23 cellular contexts compared by ENCODE assay signal in the genomic region with DNA sequence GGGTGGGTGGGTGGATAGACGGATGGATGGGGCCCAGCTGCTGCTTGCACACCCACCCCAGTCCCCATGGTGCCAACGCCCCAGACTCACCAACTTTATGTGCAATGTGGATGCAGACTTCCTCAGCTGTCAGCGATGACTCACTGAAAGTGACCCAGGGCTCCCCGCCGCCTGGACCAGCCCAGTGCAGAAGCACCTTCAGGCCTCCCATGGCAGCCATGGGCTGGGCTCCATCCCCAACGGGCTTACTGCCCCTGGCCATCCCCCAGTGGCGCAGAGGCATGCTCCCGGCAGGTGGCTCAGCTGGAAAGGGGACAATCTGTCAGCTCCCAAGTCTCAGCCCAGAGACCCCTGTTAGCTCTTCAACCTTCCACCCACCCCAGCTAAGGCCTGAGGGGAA. TPM values are rescaled to one million over a fixed set of nuclear protein-coding genes. Genes with fewer than 3 reads are reported as not detected.
DNase-seq lines count a peak whose midpoint lies in the region; ATAC-seq and TF ChIP-seq lines count a peak whose summit lies in the region.
"Had no signal": no experiment of that assay in that cellular context is flagged by ENCODE, and none has a peak within 500 bp of the region (broad histone marks: within the 10 kb centered on the region; RNA-seq: fewer than 3 reads in every experiment).

No MANE protein-coding gene starts in this region.

- H3F3A ChIP-seq in GM23248 (ENCODE audit: insufficient read depth) (no peaks in the 10 kb centered on the region), GM23338 (replicated peaks; ENCODE audit: low read depth) (0 out of 2 replicates have a peak, but pooled peaks cover 3% of the 10 kb centered on the region)

- peak overlapping the region; percentile 76 for H3K27ac Mint-ChIP-seq in activated CD4-positive, alpha-beta T cell treated with anti-CD3 and anti-CD28 coated beads, Interleukin-2, amount 10 ng/mL, durations not matched to agents 24 days and 14 days
- no peak overlapping the region for H3K27ac Mint-ChIP-seq in activated T-helper 1 cell treated with anti-CD3 and anti-CD28 coated beads, Interleukin-12 subunit alpha, Interleukin-12 subunit beta, Interleukin-2, Interleukin-4 antibody, amounts not matched to agents 30 ng/mL and 10 ng/mL and 1 ng/mL, durations not matched to agents 14 hours and 24 hours and 36 hours
- no peak overlapping the region for H3K27ac Mint-ChIP-seq in natural killer cell treated with Interleukin-12 subunit alpha and Interleukin-12 subunit beta and Interleukin-15 and Interleukin-18, amount 100 ng/mL, for 72 hours
- H3K27ac Mint-ChIP-seq in GM23338: no peak overlapping the region

- H3K9ac ChIP-seq in GM23248: no peak overlapping the region

- WGBS in GM23248 (ENCODE audit: low coverage in 1 of 2, low lambda C conversion rate in 2 of 2, missing lambda C conversion rate in 2 of 2), 2 experiments: 93 to 99% methylated on average over 7 to 8 of the region's 8 CpGs

- H3K36me3 ChIP-seq in GM23248 (ENCODE audit: low read depth): peaks cover 5% of the 10 kb centered on the region; the same call in 1 of the 2 replicates
- H3K36me3 ChIP-seq in GM23338 (ENCODE audit: insufficient read depth): no peaks in the 10 kb centered on the region

- H3K27me3 ChIP-seq in GM23248 (replicated peaks; ENCODE audit: insufficient read depth) (no peaks in the 10 kb centered on the region), GM23338 (ENCODE audit: insufficient read depth) (no peaks in the 10 kb centered on the region)
- H3K27me3 ChIP-seq: BE2C had no signal

- H3K9me2 ChIP-seq in GM23248 (ENCODE audit: insufficient read depth) (no peaks in the 10 kb centered on the region), GM23338 (ENCODE audit: insufficient read depth) (no peaks in the 10 kb centered on the region)

- in situ Hi-C loops in GM23248 (cut with MboI): loop anchor here (25.0 kb wide), 1 partner anchor 441 kb away; a partner anchor contains a TSS

- H3K4me1 ChIP-seq in GM23248 (ENCODE audit: insufficient read depth) (no peaks in the 10 kb centered on the region), GM23338 (ENCODE audit: insufficient read depth) (peaks cover 7% of the 10 kb centered on the region)

- no peak for DNase-seq in activated CD4-positive, alpha-beta T cell treated with anti-CD3 and anti-CD28 coated beads, Interleukin-2, amount 10 ng/mL, durations not matched to agents 24 days and 14 days
- DNase-seq in activated CD4-positive, alpha-beta T cell treated with anti-CD3 and anti-CD28 coated beads, Interleukin-2, amount 50 U/mL, for 4 hours: no peak
- DNase-seq in GM23248 (peak; percentile 12), NCI-H1105 (lab: John Stamatoyannopoulos, UW) (no peak), GM23338 (ENCODE audit: low spot score) (no peak)
- no peak for DNase-seq in activated T-helper 1 cell treated with anti-CD3 and anti-CD28 coated beads, Interleukin-12 subunit alpha, Interleukin-12 subunit beta, Interleukin-2, Interleukin-4 antibody, amounts not matched to agents 30 ng/mL and 10 ng/mL and 1 ng/mL, durations not matched to agents 14 hours and 24 hours and 36 hours (ENCODE audit: low spot score)
- DNase-seq in natural killer cell treated with Interleukin-12 subunit alpha and Interleukin-12 subunit beta and Interleukin-15 and Interleukin-18, amount 100 ng/mL, for 72 hours (ENCODE audit: low spot score): no peak
- no peak for DNase-seq in activated CD8-positive, alpha-beta memory T cell treated with anti-CD3 and anti-CD28 coated beads for 24 hours
- DNase-seq: BE2C, COR-L47, EL, GDM1, Karpas-422, MV-4-11, NCI-H1105 treated with DMSO at 0.1 percent for 48 hours, NCI-H2029, NCI-H446 treated with DMSO at 0.1 percent for 48 hours, NCI-H526, NCI-H82, SHP77 treated with DMSO at 0.1 percent for 48 hours had no signal

- no peaks in the 10 kb centered on the region for H4K20me1 ChIP-seq in GM23248 (ENCODE audit: insufficient read depth)
- H4K20me1 ChIP-seq in GM23338 (replicated peaks; ENCODE audit: insufficient read depth): no peaks in the 10 kb centered on the region; the same call in 1 of the 2 replicates

- H3K9me3 Mint-ChIP-seq in activated CD4-positive, alpha-beta T cell treated with anti-CD3 and anti-CD28 coated beads, Interleukin-2, amount 10 ng/mL, durations not matched to agents 24 days and 14 days: peaks cover 8% of the 10 kb centered on the region
- H3K9me3 Mint-ChIP-seq in activated T-helper 1 cell treated with anti-CD3 and anti-CD28 coated beads, Interleukin-12 subunit alpha, Interleukin-12 subunit beta, Interleukin-2, Interleukin-4 antibody, amounts not matched to agents 30 ng/mL and 10 ng/mL and 1 ng/mL, durations not matched to agents 14 hours and 24 hours and 36 hours: no peaks in the 10 kb centered on the region
- H3K9me3 Mint-ChIP-seq in natural killer cell treated with Interleukin-12 subunit alpha and Interleukin-12 subunit beta and Interleukin-15 and Interleukin-18, amount 100 ng/mL, for 72 hours: no peaks in the 10 kb centered on the region
- no peaks in the 10 kb centered on the region for H3K9me3 Mint-ChIP-seq in GM23338

- H3K4me1 Mint-ChIP-seq in activated CD4-positive, alpha-beta T cell treated with anti-CD3 and anti-CD28 coated beads, Interleukin-2, amount 10 ng/mL, durations not matched to agents 24 days and 14 days: peaks cover 22% of the 10 kb centered on the region
- peaks cover 27% of the 10 kb centered on the region for H3K4me1 Mint-ChIP-seq in activated T-helper 1 cell treated with anti-CD3 and anti-CD28 coated beads, Interleukin-12 subunit alpha, Interleukin-12 subunit beta, Interleukin-2, Interleukin-4 antibody, amounts not matched to agents 30 ng/mL and 10 ng/mL and 1 ng/mL, durations not matched to agents 14 hours and 24 hours and 36 hours (ENCODE audit: low read depth)
- peaks cover 27% of the 10 kb centered on the region in 2 donors for H3K4me1 Mint-ChIP-seq in natural killer cell treated with Interleukin-12 subunit alpha and Interleukin-12 subunit beta and Interleukin-15 and Interleukin-18, amount 100 ng/mL, for 72 hours (ENCODE audit: low read depth in 2 of 2)
- H3K4me1 Mint-ChIP-seq in GM23338: peaks cover 4% of the 10 kb centered on the region; the same call in 2 of the 3 replicates

- peaks cover 1% of the 10 kb centered on the region for H3K27me3 Mint-ChIP-seq in activated CD4-positive, alpha-beta T cell treated with anti-CD3 and anti-CD28 coated beads, Interleukin-2, amount 10 ng/mL, durations not matched to agents 24 days and 14 days
- H3K27me3 Mint-ChIP-seq in activated T-helper 1 cell treated with anti-CD3 and anti-CD28 coated beads, Interleukin-12 subunit alpha, Interleukin-12 subunit beta, Interleukin-2, Interleukin-4 antibody, amounts not matched to agents 30 ng/mL and 10 ng/mL and 1 ng/mL, durations not matched to agents 14 hours and 24 hours and 36 hours (ENCODE audit: insufficient read depth): peaks cover 1% of the 10 kb centered on the region
- H3K27me3 Mint-ChIP-seq in natural killer cell treated with Interleukin-12 subunit alpha and Interleukin-12 subunit beta and Interleukin-15 and Interleukin-18, amount 100 ng/mL, for 72 hours: no peaks in the 10 kb centered on the region
- H3K27me3 Mint-ChIP-seq in GM23338 (ENCODE audit: insufficient read depth, low read depth, poor library complexity): peaks cover 6% of the 10 kb centered on the region

- peaks cover 37% of the 10 kb centered on the region for H3K36me3 Mint-ChIP-seq in activated CD4-positive, alpha-beta T cell treated with anti-CD3 and anti-CD28 coated beads, Interleukin-2, amount 10 ng/mL, durations not matched to agents 24 days and 14 days (ENCODE audit: low read depth)
- peaks cover 29% of the 10 kb centered on the region for H3K36me3 Mint-ChIP-seq in activated T-helper 1 cell treated with anti-CD3 and anti-CD28 coated beads, Interleukin-12 subunit alpha, Interleukin-12 subunit beta, Interleukin-2, Interleukin-4 antibody, amounts not matched to agents 30 ng/mL and 10 ng/mL and 1 ng/mL, durations not matched to agents 14 hours and 24 hours and 36 hours (ENCODE audit: low read depth)
- H3K36me3 Mint-ChIP-seq in natural killer cell treated with Interleukin-12 subunit alpha and Interleukin-12 subunit beta and Interleukin-15 and Interleukin-18, amount 100 ng/mL, for 72 hours: peaks cover 5% of the 10 kb centered on the region
- peaks cover 18% of the 10 kb centered on the region for H3K36me3 Mint-ChIP-seq in GM23338 (ENCODE audit: low read depth)

- TF ChIP-seq CTCF in GM23338 (conservative IDR thresholded peaks at IDR 0.05; ENCODE audit: low read depth in 2 of 2): no peak

- H2AFZ ChIP-seq in GM23248 (no peak overlapping the region), GM23338 (no peak overlapping the region)

- peaks cover 11% of the 10 kb centered on the region for H3K79me2 ChIP-seq in GM23248 (ENCODE audit: insufficient read depth)
- H3K79me2 ChIP-seq in GM23338 (replicated peaks; ENCODE audit: insufficient read depth): 0 out of 2 replicates have a peak, but pooled peaks cover 3% of the 10 kb centered on the region

- H3K27ac ChIP-seq in GM23248 (no peak overlapping the region), GM23338 (ENCODE audit: low read depth) (no peak overlapping the region)
- H3K27ac ChIP-seq: 22Rv1, RWPE1 had no signal

- no peak for ATAC-seq in natural killer cell treated with Interleukin-12 subunit alpha and Interleukin-12 subunit beta and Interleukin-15 and Interleukin-18, amount 100 ng/mL, for 72 hours
- ATAC-seq in GM23338: no peak
- ATAC-seq: HepG2 had no signal

- no peak overlapping the region for H3K4me3 ChIP-seq in GM23248
- no peak overlapping the region for H3K4me3 ChIP-seq in GM23338

- H3K4me2 ChIP-seq in GM23248 (ENCODE audit: unreplicated experiment) (no peak overlapping the region), GM23338 (no peak overlapping the region)

- no peak overlapping the region for H3K4me3 Mint-ChIP-seq in activated CD4-positive, alpha-beta T cell treated with anti-CD3 and anti-CD28 coated beads, Interleukin-2, amount 10 ng/mL, durations not matched to agents 24 days and 14 days
- H3K4me3 Mint-ChIP-seq in activated T-helper 1 cell treated with anti-CD3 and anti-CD28 coated beads, Interleukin-12 subunit alpha, Interleukin-12 subunit beta, Interleukin-2, Interleukin-4 antibody, amounts not matched to agents 30 ng/mL and 10 ng/mL and 1 ng/mL, durations not matched to agents 14 hours and 24 hours and 36 hours: peak overlapping the region; percentile 22
- H3K4me3 Mint-ChIP-seq in natural killer cell treated with Interleukin-12 subunit alpha and Interleukin-12 subunit beta and Interleukin-15 and Interleukin-18, amount 100 ng/mL, for 72 hours: peak overlapping the region; percentile 21
- no peak overlapping the region; the same call in 2 of the 3 replicates for H3K4me3 Mint-ChIP-seq in GM23338

- no peaks in the 10 kb centered on the region for H3K9me3 ChIP-seq in GM23248 (ENCODE audit: low read depth)
- H3K9me3 ChIP-seq: BE2C had no signal

- intact Hi-C loops in activated CD4-positive, alpha-beta T cell treated with anti-CD3 and anti-CD28 coated beads, Interleukin-2, amount 10 ng/mL, durations not matched to agents 24 days and 14 days (cut with micrococcal nuclease): no loop called here
- intact Hi-C loops in activated T-helper 1 cell treated with anti-CD3 and anti-CD28 coated beads, Interleukin-12 subunit alpha, Interleukin-12 subunit beta, Interleukin-2, Interleukin-4 antibody, amounts not matched to agents 30 ng/mL and 10 ng/mL and 1 ng/mL, durations not matched to agents 14 hours and 24 hours and 36 hours (cut with micrococcal nuclease): no loop called here

RNA-seq across cellular contexts. Expression of a gene that starts 2.2 kb away (rescaled TPM):
- 244 and 255 TPM in 2 replicates for total RNA-seq in activated CD4-positive, alpha-beta T cell treated with anti-CD3 and anti-CD28 coated beads, Interleukin-2, amount 10 ng/mL, durations not matched to agents 24 days and 14 days
- total RNA-seq in GM23248 (2014; rRNA removed; shearing (Covaris generic)): 64.1 and 85.5 TPM in 2 replicates
- 54.3 and 60.4 TPM in 2 replicates for polyA plus RNA-seq in GM23248 (2016; fragmentation: Nextera tagmentation; extraction: Ambion mirVana)
- total RNA-seq in activated T-helper 1 cell treated with anti-CD3 and anti-CD28 coated beads, Interleukin-12 subunit alpha, Interleukin-12 subunit beta, Interleukin-2, Interleukin-4 antibody, amounts not matched to agents 30 ng/mL and 10 ng/mL and 1 ng/mL, durations not matched to agents 14 hours and 24 hours and 36 hours: 268 and 271 TPM in 2 replicates
- 100 to 1,000 TPM; 310 to 453 TPM for total RNA-seq in natural killer cell treated with Interleukin-12 subunit alpha and Interleukin-12 subunit beta and Interleukin-15 and Interleukin-18, amount 100 ng/mL, for 72 hours
- 22.2 and 29.1 TPM in 2 replicates for total RNA-seq in GM23338 (2014; rRNA removed; shearing (Covaris generic))
- polyA plus RNA-seq in GM23338 (2016; fragmentation: Nextera tagmentation; extraction: Ambion mirVana): 30.7 and 35.9 TPM in 2 replicates

RNA-seq across cellular contexts. Expression of a gene that starts 25.2 kb away (rescaled TPM):
- 304 and 310 TPM in 2 replicates for total RNA-seq in activated CD4-positive, alpha-beta T cell treated with anti-CD3 and anti-CD28 coated beads, Interleukin-2, amount 10 ng/mL, durations not matched to agents 24 days and 14 days
- 268 and 301 TPM in 2 replicates for total RNA-seq in GM23248 (2014; rRNA removed; shearing (Covaris generic))
- polyA plus RNA-seq in GM23248 (2016; fragmentation: Nextera tagmentation; extraction: Ambion mirVana): 288 and 291 TPM in 2 replicates
- total RNA-seq in activated T-helper 1 cell treated with anti-CD3 and anti-CD28 coated beads, Interleukin-12 subunit alpha, Interleukin-12 subunit beta, Interleukin-2, Interleukin-4 antibody, amounts not matched to agents 30 ng/mL and 10 ng/mL and 1 ng/mL, durations not matched to agents 14 hours and 24 hours and 36 hours: 320 and 326 TPM in 2 replicates
- total RNA-seq in natural killer cell treated with Interleukin-12 subunit alpha and Interleukin-12 subunit beta and Interleukin-15 and Interleukin-18, amount 100 ng/mL, for 72 hours: 100 to 1,000 TPM; 228 to 368 TPM
- total RNA-seq in GM23338 (2014; rRNA removed; shearing (Covaris generic)): 163 and 183 TPM in 2 replicates
- polyA plus RNA-seq in GM23338 (2016; fragmentation: Nextera tagmentation; extraction: Ambion mirVana): 270 and 280 TPM in 2 replicates

RNA-seq across cellular contexts. Expression of a gene that starts 38.7 kb away (rescaled TPM):
- total RNA-seq in activated CD4-positive, alpha-beta T cell treated with anti-CD3 and anti-CD28 coated beads, Interleukin-2, amount 10 ng/mL, durations not matched to agents 24 days and 14 days: 104 and 108 TPM in 2 replicates
- 3.4 and 8.6 TPM in 2 replicates for total RNA-seq in GM23248 (2014; rRNA removed; shearing (Covaris generic))
- polyA plus RNA-seq in GM23248 (2016; fragmentation: Nextera tagmentation; extraction: Ambion mirVana) (23.1 and 23.4 TPM in 2 replicates), GM23338 (2016; fragmentation: Nextera tagmentation; extraction: Ambion mirVana) (14.7 and 19.2 TPM in 2 replicates)
- total RNA-seq in activated T-helper 1 cell treated with anti-CD3 and anti-CD28 coated beads, Interleukin-12 subunit alpha, Interleukin-12 subunit beta, Interleukin-2, Interleukin-4 antibody, amounts not matched to agents 30 ng/mL and 10 ng/mL and 1 ng/mL, durations not matched to agents 14 hours and 24 hours and 36 hours: 107 and 114 TPM in 2 replicates
- 100 to 1,000 TPM in 1 of 2 donors, 10 to 100 TPM in 1; 91.9 to 154 TPM for total RNA-seq in natural killer cell treated with Interleukin-12 subunit alpha and Interleukin-12 subunit beta and Interleukin-15 and Interleukin-18, amount 100 ng/mL, for 72 hours
- total RNA-seq in GM23338 (2014; rRNA removed; shearing (Covaris generic)): 9.6 TPM in 2 replicates

RNA-seq across cellular contexts. Expression of a gene that starts 42.2 kb away (rescaled TPM):
- total RNA-seq in activated CD4-positive, alpha-beta T cell treated with anti-CD3 and anti-CD28 coated beads, Interleukin-2, amount 10 ng/mL, durations not matched to agents 24 days and 14 days: 55.3 and 58.0 TPM in 2 replicates
- 2.4 and 4.7 TPM in 2 replicates for total RNA-seq in GM23248 (2014; rRNA removed; shearing (Covaris generic))
- 15.9 and 17.4 TPM in 2 replicates for polyA plus RNA-seq in GM23248 (2016; fragmentation: Nextera tagmentation; extraction: Ambion mirVana)
- total RNA-seq in activated T-helper 1 cell treated with anti-CD3 and anti-CD28 coated beads, Interleukin-12 subunit alpha, Interleukin-12 subunit beta, Interleukin-2, Interleukin-4 antibody, amounts not matched to agents 30 ng/mL and 10 ng/mL and 1 ng/mL, durations not matched to agents 14 hours and 24 hours and 36 hours: 67.7 and 71.1 TPM in 2 replicates
- 10 to 100 TPM; 14.5 to 46.6 TPM for total RNA-seq in natural killer cell treated with Interleukin-12 subunit alpha and Interleukin-12 subunit beta and Interleukin-15 and Interleukin-18, amount 100 ng/mL, for 72 hours
- 5.2 and 5.4 TPM in 2 replicates for total RNA-seq in GM23338 (2014; rRNA removed; shearing (Covaris generic))
- 5.2 and 5.4 TPM in 2 replicates for polyA plus RNA-seq in GM23338 (2016; fragmentation: Nextera tagmentation; extraction: Ambion mirVana)

RNA-seq across cellular contexts. Expression of a gene that starts 44.8 kb away (rescaled TPM):
- 96.1 and 108 TPM in 2 replicates for total RNA-seq in activated CD4-positive, alpha-beta T cell treated with anti-CD3 and anti-CD28 coated beads, Interleukin-2, amount 10 ng/mL, durations not matched to agents 24 days and 14 days
- total RNA-seq in GM23248 (2014; rRNA removed; shearing (Covaris generic)): 23.0 and 27.1 TPM in 2 replicates
- 28.7 and 29.2 TPM in 2 replicates for polyA plus RNA-seq in GM23248 (2016; fragmentation: Nextera tagmentation; extraction: Ambion mirVana)
- 92.5 and 92.8 TPM in 2 replicates for total RNA-seq in activated T-helper 1 cell treated with anti-CD3 and anti-CD28 coated beads, Interleukin-12 subunit alpha, Interleukin-12 subunit beta, Interleukin-2, Interleukin-4 antibody, amounts not matched to agents 30 ng/mL and 10 ng/mL and 1 ng/mL, durations not matched to agents 14 hours and 24 hours and 36 hours
- total RNA-seq in natural killer cell treated with Interleukin-12 subunit alpha and Interleukin-12 subunit beta and Interleukin-15 and Interleukin-18, amount 100 ng/mL, for 72 hours: 100 to 1,000 TPM in 1 of 2 donors, 10 to 100 TPM in 1; 81.1 to 131 TPM
- 88.3 and 96.7 TPM in 2 replicates for total RNA-seq in GM23338 (2014; rRNA removed; shearing (Covaris generic))
- polyA plus RNA-seq in GM23338 (2016; fragmentation: Nextera tagmentation; extraction: Ambion mirVana): 23.6 and 25.5 TPM in 2 replicates

Comparison
In these comparisons a context has a peak if more than half of its experiments do, and no peak if none do; other contexts are left out.
1. H3K4me3 Mint-ChIP-seq: peak in activated T-helper 1 cell treated with anti-CD3 and anti-CD28 coated beads, Interleukin-12 subunit alpha, Interleukin-12 subunit beta, Interleukin-2, Interleukin-4 antibody, amounts not matched to agents 30 ng/mL and 10 ng/mL and 1 ng/mL, durations not matched to agents 14 hours and 24 hours and 36 hours (single experiment) and natural killer cell treated with Interleukin-12 subunit alpha and Interleukin-12 subunit beta and Interleukin-15 and Interleukin-18, amount 100 ng/mL, for 72 hours (single experiment); none in activated CD4-positive, alpha-beta T cell treated with anti-CD3 and anti-CD28 coated beads, Interleukin-2, amount 10 ng/mL, durations not matched to agents 24 days and 14 days (single experiment) and GM23338 (single experiment).